23 cellular contexts compared by ENCODE assay signal in the genomic region with DNA sequence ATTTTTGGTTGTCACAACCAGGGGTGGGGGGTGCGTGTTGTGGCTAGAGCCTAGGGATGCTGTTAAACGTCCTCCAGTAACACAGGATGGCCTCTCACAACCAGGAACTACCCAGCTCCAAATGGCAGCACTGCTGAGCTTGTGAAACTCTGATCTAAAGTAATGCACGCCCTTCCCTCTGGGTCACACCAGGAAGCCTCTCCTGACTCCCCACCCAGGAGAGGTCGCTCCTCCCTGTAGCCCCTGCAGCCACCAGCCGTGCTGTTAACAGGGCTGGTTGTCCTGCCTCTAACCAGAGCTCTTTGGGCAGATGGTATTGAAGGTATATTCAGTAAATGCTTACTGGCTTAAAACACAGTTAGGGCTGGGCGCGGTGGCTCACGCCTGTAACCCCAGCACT.
"Had no signal": no experiment of that assay in that cellular context is flagged by ENCODE, and none has a peak within 500 bp of the region (broad histone marks: within the 10 kb centered on the region; RNA-seq: fewer than 3 reads in every experiment).

No MANE protein-coding gene starts in this region.

- H3K9me3 ChIP-seq: left ventricle myocardium inferior, thoracic aorta, upper lobe of right lung had no signal

- DNase-seq: activated B cell treated with CpG ODN at 0.5 μM for 24 hours; activated CD4-positive, alpha-beta memory T cell treated with anti-CD3 and anti-CD28 coated beads for 36 hours; activated CD4-positive, alpha-beta T cell treated with anti-CD3 and anti-CD28 coated beads for 4 hours; activated naive CD4-positive, alpha-beta T cell treated with anti-CD3 and anti-CD28 coated beads, Interleukin-2, amount 10 ng/mL, durations not matched to agents 7 days and 5 days; activated T-cell treated with anti-CD3 and anti-CD28 coated beads, Interleukin-2, amount 50 U/mL, for 48 hours; amygdala; cerebellar nuclear complex; foreskin fibroblast; immature natural killer cell; kidney glomerular epithelial cell; left ventricle myocardium inferior; naive thymus-derived CD8-positive, alpha-beta T cell; retina; stimulated activated CD4-positive, alpha-beta T cell treated with anti-CD3 and anti-CD28 coated beads, Interleukin-2, amount 100 ng/mL, for 48 hours; stimulated activated naive CD4-positive, alpha-beta T cell treated with Interleukin-2 at 50 U/mL for 16 hours; T-cell; upper lobe of right lung had no signal

- H3K4me3 Mint-ChIP-seq: activated B cell treated with CpG ODN at 0.5 μM for 24 hours; activated CD4-positive, alpha-beta memory T cell treated with anti-CD3 and anti-CD28 coated beads for 36 hours; activated naive CD4-positive, alpha-beta T cell treated with anti-CD3 and anti-CD28 coated beads, Interleukin-2, amount 10 ng/mL, durations not matched to agents 7 days and 5 days; immature natural killer cell; mesothelial cell of epicardium; naive thymus-derived CD8-positive, alpha-beta T cell; T-cell; T-helper 2 cell treated with Interferon-gamma antibody and Interleukin-4, amounts not matched to agents 5 μg/mL and 100 μg/mL, for 36 hours had no signal

- H3K27ac Mint-ChIP-seq: activated B cell treated with CpG ODN at 0.5 μM for 24 hours; activated CD4-positive, alpha-beta memory T cell treated with anti-CD3 and anti-CD28 coated beads for 36 hours; activated naive CD4-positive, alpha-beta T cell treated with anti-CD3 and anti-CD28 coated beads, Interleukin-2, amount 10 ng/mL, durations not matched to agents 7 days and 5 days; immature natural killer cell; mesothelial cell of epicardium; naive thymus-derived CD8-positive, alpha-beta T cell; progenitor cell of endocrine pancreas; T-cell; T-helper 2 cell treated with Interferon-gamma antibody and Interleukin-4, amounts not matched to agents 5 μg/mL and 100 μg/mL, for 36 hours had no signal

- H3K4me3 ChIP-seq: coronary artery, left ventricle myocardium inferior, thoracic aorta, upper lobe of right lung had no signal

- H3K36me3 Mint-ChIP-seq: activated CD4-positive, alpha-beta memory T cell treated with anti-CD3 and anti-CD28 coated beads for 36 hours; activated naive CD4-positive, alpha-beta T cell treated with anti-CD3 and anti-CD28 coated beads, Interleukin-2, amount 10 ng/mL, durations not matched to agents 7 days and 5 days; immature natural killer cell; mesothelial cell of epicardium; naive thymus-derived CD8-positive, alpha-beta T cell; T-cell had no signal

- H3K9me3 Mint-ChIP-seq: activated B cell treated with CpG ODN at 0.5 μM for 24 hours; activated CD4-positive, alpha-beta memory T cell treated with anti-CD3 and anti-CD28 coated beads for 36 hours; activated naive CD4-positive, alpha-beta T cell treated with anti-CD3 and anti-CD28 coated beads, Interleukin-2, amount 10 ng/mL, durations not matched to agents 7 days and 5 days; immature natural killer cell; mesothelial cell of epicardium; naive thymus-derived CD8-positive, alpha-beta T cell; T-cell; T-helper 2 cell treated with Interferon-gamma antibody and Interleukin-4, amounts not matched to agents 5 μg/mL and 100 μg/mL, for 36 hours had no signal

- H3K36me3 ChIP-seq: left ventricle myocardium inferior, thoracic aorta, upper lobe of right lung had no signal

- H3K27ac ChIP-seq: coronary artery, epithelial cell of prostate, left ventricle myocardium inferior, thoracic aorta, upper lobe of right lung had no signal

- H3K27me3 ChIP-seq: upper lobe of right lung had no signal

- ATAC-seq: naive thymus-derived CD8-positive, alpha-beta T cell; T-cell; upper lobe of right lung had no signal
